In genomic region chr2:74588664-74589063, GRCh38 we compare ENCODE assay signal across 31 cellular contexts. TPM values are rescaled to one million over a fixed set of nuclear protein-coding genes. Genes with fewer than 3 reads are reported as not detected.
"Had no signal": no experiment of that assay in that cellular context is flagged by ENCODE, and none has a peak within 500 bp of the region (broad histone marks: within the 10 kb centered on the region; RNA-seq: fewer than 3 reads in every experiment).

No MANE protein-coding gene starts in this region.

- ATAC-seq: stimulated activated memory B cell treated with anti-CD40 and anti-IgM and Interleukin-4, amounts not matched to agents 10 μg/mL and 1 μg/mL and 100 μg/mL, for 72 hours; stimulated activated naive CD8-positive, alpha-beta T cell treated with anti-CD3 and anti-CD28 coated beads, Interleukin-15, Interleukin-2, amounts not matched to agents 100 U/mL and 50 U/mL, for 24 hours had no signal

- H3K9me3 ChIP-seq: esophagus muscularis mucosa, heart right ventricle, left lung, ovary, psoas muscle, spleen, testis, tibial artery had no signal

- H3K36me3 ChIP-seq: esophagus muscularis mucosa, heart right ventricle, left lung, ovary, spleen, tibial artery had no signal

- H3K9me3 Mint-ChIP-seq: naive thymus-derived CD8-positive, alpha-beta T cell; stimulated activated memory B cell treated with anti-CD40 and anti-IgM and Interleukin-4, amounts not matched to agents 10 μg/mL and 1 μg/mL and 100 μg/mL, for 72 hours; type B pancreatic cell had no signal

- H3K4me1 ChIP-seq: foreskin keratinocyte, psoas muscle, testis had no signal

- H3K4me3 Mint-ChIP-seq: naive thymus-derived CD8-positive, alpha-beta T cell; stimulated activated memory B cell treated with anti-CD40 and anti-IgM and Interleukin-4, amounts not matched to agents 10 μg/mL and 1 μg/mL and 100 μg/mL, for 72 hours; type B pancreatic cell had no signal

- H3K36me3 Mint-ChIP-seq: naive thymus-derived CD8-positive, alpha-beta T cell; stimulated activated memory B cell treated with anti-CD40 and anti-IgM and Interleukin-4, amounts not matched to agents 10 μg/mL and 1 μg/mL and 100 μg/mL, for 72 hours; type B pancreatic cell had no signal

- H3K27ac Mint-ChIP-seq: naive thymus-derived CD8-positive, alpha-beta T cell; stimulated activated memory B cell treated with anti-CD40 and anti-IgM and Interleukin-4, amounts not matched to agents 10 μg/mL and 1 μg/mL and 100 μg/mL, for 72 hours; type B pancreatic cell had no signal

- FAIRE-seq: endothelial cell of umbilical vein, islet of Langerhans had no signal

- H3K27me3 ChIP-seq: ovary, testis had no signal

- H3K27ac ChIP-seq: coronary artery, esophagus muscularis mucosa, foreskin keratinocyte, heart right ventricle, left lung, ovary, psoas muscle, skin epidermis, spleen, testis, tibial artery had no signal

- H3K4me3 ChIP-seq: coronary artery, esophagus muscularis mucosa, heart right ventricle, left lung, ovary, psoas muscle, skin epidermis, spleen, testis, tibial artery had no signal

- DNase-seq: dermis blood vessel endothelial cell; effector memory CD4-positive, alpha-beta T cell; foreskin keratinocyte; glutamatergic neuron; heart right ventricle; hippocampal formation; left cardiac atrium; left lung; naive thymus-derived CD8-positive, alpha-beta T cell; occipital lobe; ovary; posterior cingulate gyrus; psoas muscle; right cardiac atrium; spleen; stimulated activated CD4-positive, alpha-beta T cell treated with anti-CD3 and anti-CD28 coated beads, Interleukin-4, amount 100 ng/mL, for 4 hours; stimulated activated naive CD8-positive, alpha-beta T cell treated with anti-CD3 and anti-CD28 coated beads, Interleukin-15, Interleukin-2, amounts not matched to agents 100 U/mL and 50 U/mL, for 24 hours; substantia nigra; testis; tibial artery had no signal

RNA-seq across cellular contexts. Expression of gene M1AP, which starts 59.5 kb away (rescaled TPM):
- total RNA-seq: dermis blood vessel endothelial cell; endothelial cell of umbilical vein; fibroblast of lung; lung microvascular endothelial cell; myocyte; naive thymus-derived CD8-positive, alpha-beta T cell; occipital lobe had no signal
- polyA plus RNA-seq: fibroblast of lung, neural cell had no signal
